In the genomic region with DNA sequence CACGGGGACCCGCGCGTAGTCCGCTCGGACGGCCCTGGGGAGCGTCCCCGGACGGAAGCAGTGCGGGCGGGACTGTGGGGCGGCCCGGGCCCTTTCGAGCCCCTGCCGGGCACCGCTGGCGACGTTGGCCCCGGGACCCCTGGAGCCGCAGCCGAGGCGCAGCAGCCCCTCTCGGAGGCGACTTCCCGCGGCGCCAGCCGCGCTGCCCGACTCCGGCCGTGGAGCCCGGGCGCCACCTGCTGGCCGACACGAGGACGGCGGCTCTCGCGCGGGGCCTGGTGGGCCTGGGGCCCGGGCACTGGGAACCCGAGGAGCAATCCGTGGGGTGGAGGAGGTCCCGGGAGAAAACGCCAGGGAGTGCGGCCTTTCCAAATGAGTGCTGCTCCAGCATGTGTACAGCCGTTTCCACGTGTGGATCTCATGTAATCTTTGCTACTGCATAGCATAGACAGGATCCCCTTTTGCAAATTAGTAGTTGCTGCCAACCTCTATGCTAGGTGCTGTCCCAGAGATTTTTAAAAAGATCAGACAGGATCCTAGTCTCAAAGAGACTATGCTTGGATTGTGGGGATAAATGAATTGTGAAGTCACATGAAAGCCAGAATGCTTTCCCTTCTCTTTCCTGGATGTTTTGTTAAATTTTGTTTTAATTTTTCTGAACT, we compare ENCODE assay signal across 8 cellular contexts. TPM values are rescaled to one million over a fixed set of nuclear protein-coding genes. Genes with fewer than 3 reads are reported as not detected.
A peak's percentile ranks its signal among the peaks of the same experiment; 100 is the strongest.
DNase-seq lines count a peak whose midpoint lies in the region; ATAC-seq and TF ChIP-seq lines count a peak whose summit lies in the region.

No MANE protein-coding gene starts in this region.

- no peaks in the 10 kb centered on the region for H3K9me3 ChIP-seq in SU-DHL-6 (ENCODE audit: insufficient read depth, low read length)
- no peaks in the 10 kb centered on the region for H3K9me3 ChIP-seq in adipocyte (ENCODE audit: control insufficient read depth, low read length)
- H3K9me3 ChIP-seq in right cardiac atrium (ENCODE audit: control insufficient read depth, low read length), result no peaks in the 10 kb centered on the region
- H3K9me3 ChIP-seq in prostate gland, result no peaks in the 10 kb centered on the region
- H3K9me3 ChIP-seq in vagina, result no peaks in the 10 kb centered on the region

- TF ChIP-seq POLR2A in prostate gland (IDR thresholded peaks at IDR 0.05) (no peak), vagina (IDR thresholded peaks at IDR 0.05) (no peak)

- H3K36me3 ChIP-seq in SU-DHL-6 (ENCODE audit: low read length) (no peaks in the 10 kb centered on the region), adipocyte (ENCODE audit: control insufficient read depth, insufficient read depth, low read length, severe bottlenecking) (no peaks in the 10 kb centered on the region), prostate gland (no peaks in the 10 kb centered on the region), vagina (no peaks in the 10 kb centered on the region)

- WGBS in right cardiac atrium, result under 1% methylated on average over 50 of the region's 50 CpGs
- under 1% methylated on average over 24 of the region's 50 CpGs for WGBS in prostate gland

- no peaks in the 10 kb centered on the region for H3K9me2 ChIP-seq in SU-DHL-6 (replicated peaks; ENCODE audit: insufficient read depth, low read length)

- H3K4me1 ChIP-seq in adipocyte (ENCODE audit: control insufficient read depth, insufficient read depth, low read length) (peaks cover 8% of the 10 kb centered on the region), right cardiac atrium (ENCODE audit: control insufficient read depth, insufficient read depth, low read length) (no peaks in the 10 kb centered on the region), prostate gland (replicated peaks) (no peaks in the 10 kb centered on the region), vagina (peaks cover 20% of the 10 kb centered on the region)

- no peak overlapping the region for H3K27ac Mint-ChIP-seq in CD14-positive monocyte

- peaks cover 4 to 8% of the 10 kb centered on the region in 2 donors for H3K36me3 Mint-ChIP-seq in CD14-positive monocyte

- H3K27me3 Mint-ChIP-seq in CD14-positive monocyte (ENCODE audit: low read depth in 3 of 3), result peaks cover under 1 to 5% (median 4%) of the 10 kb centered on the region in 3 donors

- H3K4me3 Mint-ChIP-seq in CD14-positive monocyte, result peak overlapping the region in 1 of 2 donors; percentile 55

- H3K27me3 ChIP-seq in SU-DHL-6 (ENCODE audit: low read length) (no peaks in the 10 kb centered on the region), adipocyte (replicated peaks; ENCODE audit: control insufficient read depth, insufficient read depth, low read length) (no peaks in the 10 kb centered on the region), right cardiac atrium (ENCODE audit: control insufficient read depth, insufficient read depth) (no peaks in the 10 kb centered on the region), prostate gland (replicated peaks; ENCODE audit: insufficient read depth) (no peaks in the 10 kb centered on the region), vagina (no peaks in the 10 kb centered on the region)

- H4K20me1 ChIP-seq in SU-DHL-6 (ENCODE audit: low read depth, low read length), result no peaks in the 10 kb centered on the region

- no peaks in the 10 kb centered on the region; the same call in 1 of the 2 replicates for H3K79me2 ChIP-seq in SU-DHL-6 (ENCODE audit: insufficient read depth, low read length)

- peak overlapping the region; percentile 58 for H3K4me2 ChIP-seq in SU-DHL-6 (ENCODE audit: low read depth, low read length, poor library complexity, severe bottlenecking)

- ATAC-seq in GM19397 (IDR thresholded peaks at IDR 0.05; ENCODE audit: unreplicated experiment) (peak; percentile 41), right cardiac atrium (peak; percentile 47 to 52)

- H3F3A ChIP-seq in SU-DHL-6 (ENCODE audit: insufficient read depth), result peaks cover 12% of the 10 kb centered on the region

- peak overlapping the region; percentile 94 for H2AFZ ChIP-seq in SU-DHL-6 (ENCODE audit: low read depth, low read length, severe bottlenecking)

- H3K9ac ChIP-seq in SU-DHL-6 (ENCODE audit: low read length) (peak overlapping the region; percentile 60), adipocyte (ENCODE audit: low read length) (peak overlapping the region; percentile 84)

- intact Hi-C loops in CD14-positive monocyte (cut with micrococcal nuclease) (loop anchor here (2.0 to 10.0 kb wide), 7 partner anchors 161 to 1591 kb away; no protein-coding TSS in a partner anchor), right cardiac atrium (cut with DNase I) (loop anchor here (5.0 to 10.0 kb wide), 4 partner anchors 161 to 1481 kb away; no protein-coding TSS in a partner anchor), prostate gland (cut with DNase I) (loop anchor here (2.0 to 10.0 kb wide), 5 partner anchors 551 to 1571 kb away; no protein-coding TSS in a partner anchor), vagina (cut with DNase I) (loop anchor here (5.0 kb wide), 1 partner anchor 964 kb away; no protein-coding TSS in a partner anchor)

- peaks cover 0 to 4% (median 2%) of the 10 kb centered on the region in 7 donors for H3K9me3 Mint-ChIP-seq in CD14-positive monocyte

- TF ChIP-seq CTCF in CD14-positive monocyte (IDR thresholded peaks at IDR 0.05), result peak; percentile 99
- TF ChIP-seq CTCF in SU-DHL-6 (IDR thresholded peaks at IDR 0.05; ENCODE audit: insufficient read depth, low read length, poor library complexity, severe bottlenecking), result peak; percentile 88
- peak; percentile 98 to 99 (median 98) for TF ChIP-seq CTCF in prostate gland (IDR thresholded peaks at IDR 0.05)
- TF ChIP-seq CTCF in vagina (IDR thresholded peaks at IDR 0.05), result peak; percentile 90 to 100 (median 93)

- H3K27ac ChIP-seq in SU-DHL-6 (ENCODE audit: low read depth, low read length) (0 out of 2 replicates have a peak overlapping the region, but pooled peaks have one; percentile 46), right cardiac atrium (ENCODE audit: low read length) (peak overlapping the region; percentile 26), prostate gland (peak overlapping the region; percentile 74 to 82), vagina (peak overlapping the region; percentile 90)

- peaks cover 15% of the 10 kb centered on the region for H3K4me1 Mint-ChIP-seq in CD14-positive monocyte

- DNase-seq in CD14-positive monocyte (ENCODE audit: low spot score), result peak; percentile 69
- peak; percentile 49 for DNase-seq in LHCN-M2 (ENCODE audit: low read depth)
- DNase-seq in adipocyte (ENCODE audit: low read depth), result peak; percentile 79
- peak; percentile 66 to 92 (median 92) for DNase-seq in right cardiac atrium
- DNase-seq in prostate gland (ENCODE audit: low spot score), result peak; percentile 49
- no peak for DNase-seq in vagina (ENCODE audit: extremely low spot score in 2 of 2)

- peak overlapping the region; percentile 57 for H3K4me3 ChIP-seq in SU-DHL-6 (ENCODE audit: insufficient read depth, low read length, poor library complexity, severe bottlenecking)
- peak overlapping the region; percentile 84 for H3K4me3 ChIP-seq in adipocyte (ENCODE audit: low read length)
- peak overlapping the region; percentile 51 for H3K4me3 ChIP-seq in right cardiac atrium (ENCODE audit: low read length)
- H3K4me3 ChIP-seq in prostate gland, result peak overlapping the region; percentile 55 to 61
- H3K4me3 ChIP-seq in vagina, result peak overlapping the region; percentile 63 to 94

RNA-seq across cellular contexts. Expression of gene ID2, which starts 4.0 kb away (rescaled TPM):
- polyA plus RNA-seq in CD14-positive monocyte, result 100 to 1,000 TPM; 282 to 295 TPM
- total RNA-seq in LHCN-M2 (2014; rRNA removed), result 240 and 390 TPM in 2 replicates
- polyA plus RNA-seq in LHCN-M2 (2012), result 114 TPM
- total RNA-seq in right cardiac atrium, result 100 to 1,000 TPM; 109 to 121 (median 114) TPM
- polyA plus RNA-seq in right cardiac atrium, result 205 TPM
- 100 to 1,000 TPM; 172 to 238 TPM for total RNA-seq in prostate gland
- 378 TPM for total RNA-seq in vagina

Comparison
In these comparisons a context has a peak if more than half of its experiments do, and no peak if none do; other contexts are left out.
1. DNase-seq: peak in CD14-positive monocyte (single experiment), LHCN-M2 (single experiment), adipocyte (single experiment), right cardiac atrium (3 of 3) and prostate gland (single experiment); none in vagina (0 of 2).
2. H3K27ac ChIP-seq: peak in every context shown above with its lines; median percentile 90 in vagina; 78 in prostate gland; 46 in SU-DHL-6; 26 in right cardiac atrium.
3. Peak in every context shown above with its lines, with median percentiles within 50 percentile points of each other: CTCF ChIP-seq and H3K4me3 ChIP-seq.